Comparison of ENCODE assay signal across 25 cellular contexts in genomic region chr11:27194976-27195375, GRCh38.
DNase-seq lines count a peak whose midpoint lies in the region; ATAC-seq and TF ChIP-seq lines count a peak whose summit lies in the region.
"Had no signal": no experiment of that assay in that cellular context is flagged by ENCODE, and none has a peak within 500 bp of the region (broad histone marks: within the 10 kb centered on the region; RNA-seq: fewer than 3 reads in every experiment).

No MANE protein-coding gene starts in this region.

- no peaks in the 10 kb centered on the region for H3K4me1 Mint-ChIP-seq in MCF 10A (ENCODE audit: insufficient read depth, unreplicated experiment)
- H3K4me1 Mint-ChIP-seq in chondrocyte (ENCODE audit: low read depth): peaks cover 17% of the 10 kb centered on the region
- H3K4me1 Mint-ChIP-seq in nephron progenitor cell: peaks cover 52% of the 10 kb centered on the region
- H3K4me1 Mint-ChIP-seq: CD4-positive, alpha-beta memory T cell had no signal

- intact Hi-C loops in mammary epithelial cell (cut with micrococcal nuclease): no loop called here
- intact Hi-C loops in MCF 10A (cut with micrococcal nuclease): no loop called here

- dilution Hi-C loops in mammary epithelial cell (cut with HindIII; ENCODE audit: low sequenced_read_pairs): loop anchor here (25.0 kb wide), 1 partner anchor 292 kb away; no protein-coding TSS in a partner anchor

- H3K4me3 ChIP-seq in mammary epithelial cell (replicated peaks in 1 of 3; ENCODE audit: insufficient read depth in 1 of 3, low read depth in 2 of 3, low read length in 3 of 3): no peak overlapping the region
- H3K4me3 ChIP-seq: BLaER1 treated with 17β-estradiol and CSF1 and Interleukin-3, amounts not matched to agents 10 nM and 100 nM had no signal

- no peaks in the 10 kb centered on the region for H3K27me3 Mint-ChIP-seq in MCF 10A (ENCODE audit: insufficient read depth, unreplicated experiment)
- H3K27me3 Mint-ChIP-seq in chondrocyte (ENCODE audit: low read depth): no peaks in the 10 kb centered on the region
- H3K27me3 Mint-ChIP-seq in nephron progenitor cell (ENCODE audit: low read depth, poor library complexity): no peaks in the 10 kb centered on the region

- no peak overlapping the region for H3K27ac ChIP-seq in mammary epithelial cell (ENCODE audit: insufficient read depth, low read depth, low read length)
- H3K27ac ChIP-seq: 22Rv1; BLaER1 treated with 17β-estradiol and CSF1 and Interleukin-3, amounts not matched to agents 10 nM and 100 nM had no signal

- TF ChIP-seq CTCF in mammary epithelial cell (conservative IDR thresholded peaks at IDR 0.05 in 1 of 2, IDR thresholded peaks at IDR 0.05 in 1 of 2; ENCODE audit: extremely low read depth in 1 of 2, insufficient read depth in 1 of 2, low read depth in 1 of 2, low read length in 2 of 2): no peak
- TF ChIP-seq CTCF in MCF 10A (IDR thresholded peaks at IDR 0.05; ENCODE audit: unreplicated experiment): no peak
- no peak for TF ChIP-seq CTCF in chondrocyte (IDR thresholded peaks at IDR 0.05)
- no peak for TF ChIP-seq CTCF in nephron progenitor cell (IDR thresholded peaks at IDR 0.05)

- CTCF ChIA-PET in mammary epithelial cell (lab: Charles Lee; ENCODE audit: low non-redundant PET): no interaction called here
- CTCF ChIA-PET in MCF 10A (lab: Yijun Ruan, JAX): interaction anchor here (1.6 to 2.1 kb wide), 2 partner anchors 12 to 101 kb away, joined by 4 to 10 read pairs; no protein-coding TSS in a partner anchor

- H3K9ac ChIP-seq in mammary epithelial cell (ENCODE audit: insufficient read depth, low read length): no peak overlapping the region
- H3K9ac ChIP-seq: BLaER1 treated with 17β-estradiol and CSF1 and Interleukin-3, amounts not matched to agents 10 nM and 100 nM had no signal

- ATAC-seq in HG03460 (IDR thresholded peaks at IDR 0.05; ENCODE audit: unreplicated experiment): no peak
- ATAC-seq in GM18517 (IDR thresholded peaks at IDR 0.05; ENCODE audit: unreplicated experiment): no peak
- ATAC-seq in HG02623 (IDR thresholded peaks at IDR 0.05; ENCODE audit: unreplicated experiment): no peak
- ATAC-seq: HepG2 had no signal

- H4K20me1 ChIP-seq in mammary epithelial cell (ENCODE audit: insufficient read depth, low read length): no peaks in the 10 kb centered on the region
- H4K20me1 ChIP-seq: BLaER1 treated with 17β-estradiol and CSF1 and Interleukin-3, amounts not matched to agents 10 nM and 100 nM had no signal

- no peak overlapping the region for H3K4me2 ChIP-seq in mammary epithelial cell (ENCODE audit: insufficient read depth, low read depth, low read length)
- H3K4me2 ChIP-seq: BLaER1 treated with 17β-estradiol and CSF1 and Interleukin-3, amounts not matched to agents 10 nM and 100 nM had no signal

- WGBS in mammary epithelial cell (ENCODE audit: low coverage, missing lambda C conversion rate): 78% methylated on average over 1 of the region's 1 CpG

- H3K36me3 Mint-ChIP-seq in MCF 10A (ENCODE audit: insufficient read depth, unreplicated experiment): no peaks in the 10 kb centered on the region
- H3K36me3 Mint-ChIP-seq in chondrocyte (ENCODE audit: low read depth): no peaks in the 10 kb centered on the region
- H3K36me3 Mint-ChIP-seq in nephron progenitor cell (ENCODE audit: low read depth): peaks cover 7% of the 10 kb centered on the region
- H3K36me3 Mint-ChIP-seq: CD4-positive, alpha-beta memory T cell had no signal

- no peaks in the 10 kb centered on the region for H3K79me2 ChIP-seq in mammary epithelial cell (ENCODE audit: insufficient read depth, low read length)

- POLR2A ChIA-PET in MCF 10A (lab: Yijun Ruan, JAX): interaction anchor here (0.8 kb wide), 1 partner anchor 291 kb away, joined by 3 read pairs; no protein-coding TSS in a partner anchor

- no peaks in the 10 kb centered on the region for H3K9me3 Mint-ChIP-seq in MCF 10A (ENCODE audit: unreplicated experiment)
- H3K9me3 Mint-ChIP-seq in chondrocyte (ENCODE audit: low read depth): no peaks in the 10 kb centered on the region
- H3K9me3 Mint-ChIP-seq in nephron progenitor cell: no peaks in the 10 kb centered on the region
- H3K9me3 Mint-ChIP-seq: CD4-positive, alpha-beta memory T cell had no signal

- H3K9me3 ChIP-seq in mammary epithelial cell (replicated peaks; ENCODE audit: insufficient read depth, low read length): no peaks in the 10 kb centered on the region
- H3K9me3 ChIP-seq: BLaER1 treated with 17β-estradiol and CSF1 and Interleukin-3, amounts not matched to agents 10 nM and 100 nM; Caco-2 had no signal

- no peaks in the 10 kb centered on the region for H3K27me3 ChIP-seq in mammary epithelial cell (ENCODE audit: insufficient read depth, low read length)
- H3K27me3 ChIP-seq: BLaER1 treated with 17β-estradiol and CSF1 and Interleukin-3, amounts not matched to agents 10 nM and 100 nM had no signal

- no peaks in the 10 kb centered on the region for H3K4me1 ChIP-seq in mammary epithelial cell (ENCODE audit: insufficient read depth, low read length)
- H3K4me1 ChIP-seq: BLaER1 treated with 17β-estradiol and CSF1 and Interleukin-3, amounts not matched to agents 10 nM and 100 nM; Caco-2 had no signal

- H3K36me3 ChIP-seq in mammary epithelial cell (ENCODE audit: insufficient read depth, low read length): no peaks in the 10 kb centered on the region
- H3K36me3 ChIP-seq: BLaER1 treated with 17β-estradiol and CSF1 and Interleukin-3, amounts not matched to agents 10 nM and 100 nM had no signal

- in situ Hi-C loops in mammary epithelial cell (cut with MboI; ENCODE audit: low sequenced_read_pairs in 2 of 2): loop anchor here in 1 of 2 donors (5.0 kb wide), 1 partner anchor 102 kb away; no protein-coding TSS in a partner anchor

- DNase-seq in mammary epithelial cell: no peak
- no peak for DNase-seq in MCF 10A (ENCODE audit: unreplicated experiment)
- no peak for DNase-seq in chondrocyte (ENCODE audit: low spot score)
- no peak for DNase-seq in nephron progenitor cell
- no peak for DNase-seq in NCI-H1436 (lab: John Stamatoyannopoulos, UW)
- DNase-seq: ACHN; Caco-2; CD4-positive, alpha-beta memory T cell; DMS 273 treated with DMSO at 0.1 percent for 48 hours; DMS79 treated with DMSO at 0.1 percent for 48 hours; KBM-7; NCI-H1092 treated with DMSO at 0.1 percent for 48 hours; NCI-H146; NCI-H2029; NCI-H2227 treated with DMSO at 0.1 percent for 48 hours; NCI-H510A treated with DMSO at 0.1 percent for 48 hours; NCI-H774; NK-92 treated with Interleukin-12 subunit alpha and Interleukin-12 subunit beta, amount 100 ng/mL, for 24 hours; SIG-M5 had no signal

- BruUV-seq in mammary epithelial cell (replicated peaks; lab: Mats Ljungman, UMichigan): no TSS peak
- no TSS peak for BruUV-seq in MCF 10A (replicated peaks; lab: Mats Ljungman, UMichigan)

- H2AFZ ChIP-seq in mammary epithelial cell (ENCODE audit: low read depth, low read length): peak overlapping the region; percentile 28

- H3K27ac Mint-ChIP-seq in MCF 10A (ENCODE audit: low read depth, unreplicated experiment) (no peak overlapping the region), chondrocyte (ENCODE audit: unreplicated experiment) (peak overlapping the region; percentile 59), nephron progenitor cell (peak overlapping the region; percentile 20)
- H3K27ac Mint-ChIP-seq: CD4-positive, alpha-beta memory T cell had no signal

- H3K4me3 Mint-ChIP-seq in MCF 10A (ENCODE audit: unreplicated experiment): no peak overlapping the region
- H3K4me3 Mint-ChIP-seq in chondrocyte (ENCODE audit: unreplicated experiment): peak overlapping the region; percentile 21
- H3K4me3 Mint-ChIP-seq in nephron progenitor cell: no peak overlapping the region
- H3K4me3 Mint-ChIP-seq: CD4-positive, alpha-beta memory T cell had no signal
